Comparison of ENCODE assay signal across 8 cellular contexts in the genomic region with DNA sequence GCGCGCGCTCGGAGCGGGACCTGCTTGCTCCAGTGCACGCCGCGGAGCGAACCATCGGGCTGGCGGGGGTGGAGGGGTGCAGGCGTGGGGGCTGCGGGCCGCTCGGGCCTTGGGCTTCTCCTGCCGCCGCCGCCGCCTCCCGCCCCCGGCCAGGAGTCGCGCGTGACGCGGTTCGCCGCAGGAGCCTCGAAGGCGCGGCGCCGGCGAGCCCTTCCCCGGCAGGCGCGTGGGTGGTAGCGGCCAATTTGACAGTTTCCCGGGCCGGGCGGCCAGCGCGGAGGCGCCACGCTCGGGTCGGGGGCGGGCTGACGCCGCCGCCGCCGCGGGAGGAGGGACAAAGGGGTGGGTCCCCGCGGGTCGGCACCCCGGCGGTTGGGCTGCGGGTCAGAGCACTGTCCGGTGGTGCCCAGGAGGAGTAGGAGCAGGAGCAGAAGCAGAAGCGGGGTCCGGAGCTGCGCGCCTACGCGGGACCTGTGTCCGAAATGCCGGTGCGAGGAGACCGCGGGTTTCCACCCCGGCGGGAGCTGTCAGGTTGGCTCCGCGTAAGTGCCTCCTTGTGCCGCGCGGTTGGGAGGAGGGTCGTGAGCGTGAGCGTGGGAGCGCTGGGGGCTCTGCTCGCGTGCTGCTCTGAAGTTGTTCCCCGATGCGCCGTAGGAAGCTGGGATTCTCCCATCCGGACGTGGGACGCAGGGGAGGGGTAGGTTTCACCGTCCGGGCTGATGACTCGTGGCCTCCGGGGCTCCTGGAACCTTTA. TPM values are rescaled to one million over a fixed set of nuclear protein-coding genes. Genes with fewer than 3 reads are reported as not detected.
DNase-seq lines count a peak whose midpoint lies in the region; ATAC-seq and TF ChIP-seq lines count a peak whose summit lies in the region.

A gene (plus strand): TSS at position 387 of the 754 bp plus-strand sequence. CDS start 96 bp downstream, at position 483.

- H3K36me3 ChIP-seq in IMR-90 (ENCODE audit: control insufficient read depth, insufficient read depth, low read length) (no peaks in the 10 kb centered on the region), duodenal mucosa (ENCODE audit: control insufficient read depth in 1 of 2, insufficient read depth in 2 of 2, low read length in 2 of 2) (no peaks in the 10 kb centered on the region), right lobe of liver (no peaks in the 10 kb centered on the region)

- in situ Hi-C loops in IMR-90 (cut with MboI; ENCODE audit: low sequenced_read_pairs): no loop called here

- peak within 1 kb of the TSS; percentile 98 for H3K4me2 ChIP-seq in IMR-90 (ENCODE audit: low read depth, low read length)

- BruUV-seq in IMR-90 (replicated peaks; lab: Mats Ljungman, UMichigan): no TSS peak

- H3K9ac ChIP-seq in IMR-90 (ENCODE audit: low read depth, low read length) (peak within 1 kb of the TSS; percentile 63), duodenal mucosa (ENCODE audit: low read depth in 1 of 2, low read length in 2 of 2) (peak within 1 kb of the TSS in 1 of 2 donors; percentile 21)

- H4K5ac ChIP-seq in IMR-90 (ENCODE audit: low read depth, low read length): no peak within 1 kb of the TSS

- peaks cover 15% of the 10 kb centered on the region; the same call in 1 of the 2 replicates for H4K20me1 ChIP-seq in IMR-90 (ENCODE audit: insufficient read depth, low read length)

- 1% methylated on average over 42 of the region's 95 CpGs; no CpG with 5 or more reads in 1 of the 2 experiments for WGBS in IMR-90 (ENCODE audit: extremely low coverage in 2 of 2, insufficient read length in 1 of 2), 2 experiments
- 0% methylated on average over 5 of the region's 95 CpGs for WGBS in right lobe of liver (ENCODE audit: insufficient coverage, low coverage, low lambda C conversion rate, missing lambda C conversion rate)

- peaks cover 10% of the 10 kb centered on the region for H3K9me1 ChIP-seq in IMR-90 (ENCODE audit: insufficient read depth, low read length)

- no peak for TF ChIP-seq RAD21 in IMR-90 (IDR thresholded peaks at IDR 0.05; ENCODE audit: low read length)

- peak within 1 kb of the TSS; percentile 36 for H3K18ac ChIP-seq in IMR-90 (ENCODE audit: low read depth, low read length)

- peak within 1 kb of the TSS in 1 of 2 experiments; percentile 53; a peak in 2 of 4 replicates for H4K8ac ChIP-seq in IMR-90 (ENCODE audit: low read depth in 2 of 2, low read length in 2 of 2)

- H2BK120ac ChIP-seq in IMR-90 (ENCODE audit: low read depth, low read length): peak within 1 kb of the TSS; percentile 44; the same call in 1 of the 2 replicates

- H3K4ac ChIP-seq in IMR-90 (ENCODE audit: low read depth, low read length): peak within 1 kb of the TSS; percentile 75

- H3K9me3 ChIP-seq in IMR-90 (ENCODE audit: control insufficient read depth, insufficient read depth, low read length): no peaks in the 10 kb centered on the region
- no peaks in the 10 kb centered on the region for H3K9me3 ChIP-seq in duodenal mucosa (ENCODE audit: control insufficient read depth in 1 of 2, low read length in 2 of 2)
- H3K9me3 ChIP-seq in right lobe of liver: no peaks in the 10 kb centered on the region

- peaks cover 7 to 66% of the 10 kb centered on the region in 2 experiments; a peak in 3 of 4 replicates for H3K79me1 ChIP-seq in IMR-90 (ENCODE audit: low read depth in 1 of 2, low read length in 2 of 2)

- TF ChIP-seq POLR2A in IMR-90 (IDR thresholded peaks at IDR 0.05; ENCODE audit: low read depth, low read length): peak; percentile 88
- TF ChIP-seq POLR2A in right lobe of liver (IDR thresholded peaks at IDR 0.05): peak; percentile 73

- H2BK15ac ChIP-seq in IMR-90 (ENCODE audit: low read depth, low read length): 0 out of 3 replicates have a peak within 1 kb of the TSS, but pooled peaks have one; percentile 9

- peak within 1 kb of the TSS; percentile 9 for H2AK5ac ChIP-seq in IMR-90 (ENCODE audit: low read depth, low read length)

- TF ChIP-seq CTCF in IMR-90 (conservative IDR thresholded peaks at IDR 0.05; ENCODE audit: low read depth, low read length) (no peak), right lobe of liver (IDR thresholded peaks at IDR 0.05) (no peak)

- dilution Hi-C loops in IMR-90 (cut with HindIII; ENCODE audit: low sequenced_read_pairs, unreplicated experiment): no loop called here

- H2BK5ac ChIP-seq in IMR-90 (ENCODE audit: low read depth, low read length, poor library complexity, severe bottlenecking): peak within 1 kb of the TSS; percentile 90

- DNase-seq in GDM1 (lab: John Stamatoyannopoulos, UW) (peak; percentile 53), IMR-90 (peak; percentile 75), right lobe of liver (peak; percentile 91 to 93 (median 91)), LoVo (ENCODE audit: low spot score) (no peak)
- DNase-seq in activated CD4-positive, alpha-beta T cell treated with anti-CD3 and anti-CD28 coated beads for 4 hours: peak; percentile 18 to 46
- DNase-seq in stimulated activated CD4-positive, alpha-beta T cell treated with anti-CD3 and anti-CD28 coated beads, TNF-alpha, amount 100 ng/mL, for 4 hours (ENCODE audit: low read depth in 3 of 3): peak in 2 of 3 experiments; percentile 22 to 27

- peak; percentile 50 for ATAC-seq in GM21528 (IDR thresholded peaks at IDR 0.05; ENCODE audit: low FRiP score, unreplicated experiment)
- peak; percentile 78 for ATAC-seq in IMR-90 (ENCODE audit: low read depth)
- ATAC-seq in right lobe of liver: peak; percentile 62 to 89 (median 80)

- H3K27me3 ChIP-seq in IMR-90 (ENCODE audit: control insufficient read depth, insufficient read depth, low read length) (no peaks in the 10 kb centered on the region), duodenal mucosa (ENCODE audit: control insufficient read depth in 1 of 2, insufficient read depth in 2 of 2, low read length in 2 of 2) (no peaks in the 10 kb centered on the region), right lobe of liver (no peaks in the 10 kb centered on the region)

- H3K4me3 ChIP-seq in IMR-90 (ENCODE audit: insufficient read depth, low read depth, low read length) (peak within 1 kb of the TSS; percentile 69), duodenal mucosa (ENCODE audit: low read depth in 1 of 2, low read length in 2 of 2) (peak within 1 kb of the TSS; percentile 56 to 71), right lobe of liver (peak within 1 kb of the TSS; percentile 69 to 71 (median 70))

- intact Hi-C loops in IMR-90 (cut with micrococcal nuclease) (no loop called here), right lobe of liver (cut with DNase I) (no loop called here)

- POLR2A ChIA-PET in IMR-90 (lab: Charles Lee; ENCODE audit: unreplicated experiment): no interaction called here

- peak within 1 kb of the TSS; percentile 96 for H2AK9ac ChIP-seq in IMR-90 (replicated peaks; ENCODE audit: low read depth, low read length, poor library complexity)

- H4K91ac ChIP-seq in IMR-90 (ENCODE audit: insufficient read depth, low read depth, low read length): peak within 1 kb of the TSS; percentile 23

- H3K27ac ChIP-seq in IMR-90 (ENCODE audit: insufficient read depth, low read length): peak within 1 kb of the TSS; percentile 60
- H3K27ac ChIP-seq in duodenal mucosa (ENCODE audit: low read depth, low read length): no peak within 1 kb of the TSS
- H3K27ac ChIP-seq in right lobe of liver: peak within 1 kb of the TSS; percentile 91 to 97 (median 91)

- peak within 1 kb of the TSS; percentile 92 for H2AFZ ChIP-seq in IMR-90 (replicated peaks; ENCODE audit: low read length, poor library complexity)

- peak within 1 kb of the TSS; percentile 20; the same call in 1 of the 2 replicates for H2BK20ac ChIP-seq in IMR-90 (ENCODE audit: low read depth, low read length)

- CTCF ChIA-PET in IMR-90 (lab: Yijun Ruan, JAX): no interaction called here

- H3K56ac ChIP-seq in IMR-90 (ENCODE audit: extremely low read depth, insufficient read depth, low read length): peak within 1 kb of the TSS; percentile 59

- peaks cover 6% of the 10 kb centered on the region for H3K4me1 ChIP-seq in IMR-90 (ENCODE audit: control insufficient read depth, insufficient read depth, low read length)
- H3K4me1 ChIP-seq in duodenal mucosa (ENCODE audit: control insufficient read depth in 1 of 2, insufficient read depth in 2 of 2, low read length in 2 of 2): peaks cover 8 to 15% of the 10 kb centered on the region in 2 donors
- H3K4me1 ChIP-seq in right lobe of liver: peaks cover 0 to 54% (median 18%) of the 10 kb centered on the region in 4 donors

- H3K14ac ChIP-seq in IMR-90 (replicated peaks; ENCODE audit: low read depth, low read length): peak within 1 kb of the TSS; percentile 64

- peak within 1 kb of the TSS; percentile 71 for H3K23ac ChIP-seq in IMR-90 (ENCODE audit: low read depth, low read length)

TF ChIP-seq in IMR-90, 13 proteins besides CTCF, POLR2A, EP300 and RAD21:
- TF ChIP-seq MXI1 (IDR thresholded peaks at IDR 0.05; ENCODE audit: borderline replicate concordance, low read depth, low read length) (peak; percentile 76), MAZ (IDR thresholded peaks at IDR 0.05; ENCODE audit: borderline replicate concordance, low read depth, low read length) (0 out of 2 replicates have a peak, but pooled peaks have one; percentile 9), BHLHE40 (IDR thresholded peaks at IDR 0.05; ENCODE audit: low read depth, low read length) (peak; percentile 87), CHD1 (IDR thresholded peaks at IDR 0.05; ENCODE audit: low read depth, low read length) (no peak)
- TF ChIP-seq, protein P1, sequence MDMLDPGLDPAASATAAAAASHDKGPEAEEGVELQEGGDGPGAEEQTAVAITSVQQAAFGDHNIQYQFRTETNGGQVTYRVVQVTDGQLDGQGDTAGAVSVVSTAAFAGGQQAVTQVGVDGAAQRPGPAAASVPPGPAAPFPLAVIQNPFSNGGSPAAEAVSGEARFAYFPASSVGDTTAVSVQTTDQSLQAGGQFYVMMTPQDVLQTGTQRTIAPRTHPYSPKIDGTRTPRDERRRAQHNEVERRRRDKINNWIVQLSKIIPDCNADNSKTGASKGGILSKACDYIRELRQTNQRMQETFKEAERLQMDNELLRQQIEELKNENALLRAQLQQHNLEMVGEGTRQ (IDR thresholded peaks at IDR 0.05; ENCODE audit: low read depth, low read length): 0 out of 2 replicates have a peak, but pooled peaks have one; percentile 11

RNA-seq across cellular contexts. Expression of the gene that starts here (rescaled TPM):
- total RNA-seq in IMR-90 (2012; rRNA removed) (49.3 and 53.6 TPM in 2 replicates), right lobe of liver (100 to 1,000 TPM in 1 of 6 experiments, 10 to 100 TPM in 5; 62.0 to 129 (median 81.7) TPM)
- 38.3 and 40.2 TPM in 2 replicates for polyA plus RNA-seq in IMR-90 (2012; rRNA removed)
- polyA plus RNA-seq in IMR-90 (2012; cell fraction: cytosol; rRNA removed): 19.5 and 21.8 TPM in 2 replicates
- polyA plus RNA-seq in IMR-90 (2012; cell fraction: nucleus; rRNA removed; ENCODE audit: low replicate concordance): 40.5 and 57.5 TPM in 2 replicates
